15 cellular contexts compared by ENCODE assay signal in genomic region chr21:42746240-42746592, GRCh38.
A peak's percentile ranks its signal among the peaks of the same experiment; 100 is the strongest.
DNase-seq lines count a peak whose midpoint lies in the region; ATAC-seq and TF ChIP-seq lines count a peak whose summit lies in the region.
"Had no signal": no experiment of that assay in that cellular context is flagged by ENCODE, and none has a peak within 500 bp of the region (broad histone marks: within the 10 kb centered on the region; RNA-seq: fewer than 3 reads in every experiment).

No MANE protein-coding gene starts in this region.

- no peak for DNase-seq in T-helper 2 cell treated with Interferon-gamma antibody and Interleukin-4, amounts not matched to agents 5 μg/mL and 100 μg/mL, for 36 hours (ENCODE audit: low spot score)
- DNase-seq in T-helper 2 cell (no peak), immature natural killer cell (no peak), 8988T (no peak)
- no peak for DNase-seq in stimulated activated naive CD8-positive, alpha-beta T cell treated with anti-CD3 and anti-CD28 coated beads, Interleukin-15, Interleukin-2, amounts not matched to agents 100 U/mL and 50 U/mL, for 24 hours
- DNase-seq in stimulated activated CD8-positive, alpha-beta memory T cell treated with anti-CD3 and anti-CD28 coated beads, Interleukin-4, amount 100 ng/mL, for 48 hours = no peak
- DNase-seq: cortex of kidney, DMS79 treated with DMSO at 0.1 percent for 48 hours, NCI-H1417, NCI-H526 had no signal

- peak overlapping the region; percentile 94 for H3K27ac ChIP-seq in VCaP
- H3K27ac ChIP-seq: vagina had no signal

- H3K36me3 Mint-ChIP-seq in T-helper 2 cell treated with Interferon-gamma antibody and Interleukin-4, amounts not matched to agents 5 μg/mL and 100 μg/mL, for 36 hours (ENCODE audit: low read depth) = no peaks in the 10 kb centered on the region
- no peaks in the 10 kb centered on the region for H3K36me3 Mint-ChIP-seq in immature natural killer cell

- ATAC-seq in stimulated activated naive CD8-positive, alpha-beta T cell treated with anti-CD3 and anti-CD28 coated beads, Interleukin-15, Interleukin-2, amounts not matched to agents 100 U/mL and 50 U/mL, for 24 hours = peak; percentile 3
- no peak for ATAC-seq in GM18867 (IDR thresholded peaks at IDR 0.05; ENCODE audit: unreplicated experiment)
- ATAC-seq: Right ventricle myocardium inferior, WTC11 had no signal

- H3K4me1 Mint-ChIP-seq in T-helper 2 cell treated with Interferon-gamma antibody and Interleukin-4, amounts not matched to agents 5 μg/mL and 100 μg/mL, for 36 hours (ENCODE audit: low read depth) = peaks cover 13% of the 10 kb centered on the region
- peaks cover 15 to 18% of the 10 kb centered on the region in 2 donors for H3K4me1 Mint-ChIP-seq in immature natural killer cell

- peak overlapping the region; percentile 46 for H3K4me3 Mint-ChIP-seq in T-helper 2 cell treated with Interferon-gamma antibody and Interleukin-4, amounts not matched to agents 5 μg/mL and 100 μg/mL, for 36 hours
- H3K4me3 Mint-ChIP-seq in immature natural killer cell = peak overlapping the region; percentile 73 to 85 (median 79)
- H3K4me3 Mint-ChIP-seq: WTC11 had no signal

- no peaks in the 10 kb centered on the region for H3K27me3 Mint-ChIP-seq in T-helper 2 cell treated with Interferon-gamma antibody and Interleukin-4, amounts not matched to agents 5 μg/mL and 100 μg/mL, for 36 hours (ENCODE audit: low read depth)
- H3K27me3 Mint-ChIP-seq in immature natural killer cell (ENCODE audit: low read depth in 3 of 3) = peaks cover 0 to 2% (median 0%) of the 10 kb centered on the region in 3 donors

- peak overlapping the region; percentile 83 for H3K27ac Mint-ChIP-seq in T-helper 2 cell treated with Interferon-gamma antibody and Interleukin-4, amounts not matched to agents 5 μg/mL and 100 μg/mL, for 36 hours
- peak overlapping the region; percentile 79 to 96 (median 85) for H3K27ac Mint-ChIP-seq in immature natural killer cell

- H3K9me3 Mint-ChIP-seq in T-helper 2 cell treated with Interferon-gamma antibody and Interleukin-4, amounts not matched to agents 5 μg/mL and 100 μg/mL, for 36 hours = no peaks in the 10 kb centered on the region
- H3K9me3 Mint-ChIP-seq in immature natural killer cell = no peaks in the 10 kb centered on the region
- H3K9me3 Mint-ChIP-seq: WTC11 had no signal

- no peak for TF ChIP-seq CTCF in VCaP (conservative IDR thresholded peaks at IDR 0.05)
